ENCODE assay signal across 27 cellular contexts in the genomic region with DNA sequence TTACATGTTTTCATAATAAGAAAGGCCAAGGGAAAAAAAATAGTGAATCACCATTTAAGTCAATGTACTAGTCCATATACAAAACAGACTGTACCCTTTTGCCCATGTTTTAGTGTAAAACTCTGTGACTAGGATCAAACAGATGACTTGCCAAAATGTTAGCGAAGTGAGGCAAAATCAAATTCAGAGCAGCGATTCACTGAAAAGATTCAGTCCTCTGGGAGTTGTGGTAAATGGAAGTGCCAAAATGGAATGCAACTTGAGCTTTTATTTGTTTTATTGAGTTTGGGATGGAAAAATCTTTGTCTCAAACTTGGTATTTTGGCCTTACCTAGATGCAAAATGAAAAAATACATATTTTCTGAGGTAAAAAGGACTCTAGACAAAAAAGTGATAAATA. TPM values are rescaled to one million over a fixed set of nuclear protein-coding genes. Genes with fewer than 3 reads are reported as not detected.
A peak's percentile ranks its signal among the peaks of the same experiment; 100 is the strongest.
DNase-seq lines count a peak whose midpoint lies in the region; ATAC-seq and TF ChIP-seq lines count a peak whose summit lies in the region.
"Had no signal": no experiment of that assay in that cellular context is flagged by ENCODE, and none has a peak within 500 bp of the region (broad histone marks: within the 10 kb centered on the region; RNA-seq: fewer than 3 reads in every experiment).

No MANE protein-coding gene starts in this region.

- TF ChIP-seq CTCF in astrocyte of the cerebellum (IDR thresholded peaks at IDR 0.05; ENCODE audit: low read depth, low read length, missing control alignments) (no peak), fibroblast of the aortic adventitia (IDR thresholded peaks at IDR 0.05; ENCODE audit: insufficient read depth, low read length) (no peak), tibial nerve (IDR thresholded peaks at IDR 0.05) (no peak), GM13976 (IDR thresholded peaks at IDR 0.05; ENCODE audit: borderline replicate concordance, control extremely low read depth, extremely low read depth, insufficient read depth, missing control alignments) (no peak), body of pancreas (IDR thresholded peaks at IDR 0.05) (no peak)

- H3K9me3 Mint-ChIP-seq in activated naive CD4-positive, alpha-beta T cell treated with anti-CD3 and anti-CD28 coated beads, Interleukin-2, amount 50 U/mL, for 24 hours = no peaks in the 10 kb centered on the region

- ATAC-seq in body of pancreas = no peak
- no peak for ATAC-seq in Right ventricle myocardium superior (ENCODE audit: poor library complexity)
- ATAC-seq: heart left ventricle; PC-3; stimulated activated naive CD8-positive, alpha-beta T cell treated with anti-CD3 and anti-CD28 coated beads, Interleukin-15, Interleukin-2, amounts not matched to agents 100 U/mL and 50 U/mL, for 24 hours had no signal

- H3K27me3 Mint-ChIP-seq in activated naive CD4-positive, alpha-beta T cell treated with anti-CD3 and anti-CD28 coated beads, Interleukin-2, amount 50 U/mL, for 24 hours = no peaks in the 10 kb centered on the region

- H3K27ac Mint-ChIP-seq in activated naive CD4-positive, alpha-beta T cell treated with anti-CD3 and anti-CD28 coated beads, Interleukin-2, amount 50 U/mL, for 24 hours = peak overlapping the region; percentile 61

- in situ Hi-C loops in astrocyte of the cerebellum (cut with HindIII; ENCODE audit: low sequenced_read_pairs) = no loop called here
- in situ Hi-C loops in GM13976 (cut with MboI; ENCODE audit: low sequenced_read_pairs, unreplicated experiment) = no loop called here

- peak overlapping the region; percentile 68 to 87 (median 81) for H3K27ac ChIP-seq in tibial nerve
- H3K27ac ChIP-seq in body of pancreas = no peak overlapping the region
- H3K27ac ChIP-seq: brain microvascular endothelial cell, HL-60 had no signal

- peaks cover 0 to 54% (median 3%) of the 10 kb centered on the region in 4 donors for H3K4me1 ChIP-seq in tibial nerve
- H3K4me1 ChIP-seq in body of pancreas = no peaks in the 10 kb centered on the region

- intact Hi-C loops in body of pancreas (cut with DNase I) (no loop called here), Right ventricle myocardium superior (cut with DNase I) (no loop called here)

- peak overlapping the region; percentile 19 for H3K4me3 Mint-ChIP-seq in activated naive CD4-positive, alpha-beta T cell treated with anti-CD3 and anti-CD28 coated beads, Interleukin-2, amount 50 U/mL, for 24 hours

- WGBS in tibial nerve, 2 donors = 67% methylated on average over 2 of the region's 2 CpGs
- WGBS in body of pancreas, 2 donors = 84 to 92% methylated on average over 2 of the region's 2 CpGs

- DNase-seq in activated naive CD4-positive, alpha-beta T cell (lab: John Stamatoyannopoulos, UW) = no peak
- DNase-seq in astrocyte of the cerebellum (ENCODE audit: low read depth) (peak; percentile 35), fibroblast of the aortic adventitia (ENCODE audit: low read depth) (peak; percentile 64), tibial nerve (ENCODE audit: low spot score in 2 of 2) (peak in 1 of 2 donors; percentile 38), GM13976 (ENCODE audit: low spot score) (no peak), body of pancreas (no peak), Right ventricle myocardium superior (no peak)
- DNase-seq: activated CD4-positive, CD25-positive, alpha-beta regulatory T cell treated with anti-CD3 and anti-CD28 coated beads, Interleukin-2, amount 50 U/mL, for 72 hours; activated CD8-positive, alpha-beta memory T cell treated with anti-CD3 and anti-CD28 coated beads, Interleukin-2, amount 50 U/mL, for 48 hours; activated naive CD4-positive, alpha-beta T cell treated with Interleukin-2 at 50 U/mL for 16 hours; brain microvascular endothelial cell; COR-L47; heart left ventricle; KG1; NCI-H1105; NCI-H69; PC-3; stimulated activated naive CD8-positive, alpha-beta T cell treated with anti-CD3 and anti-CD28 coated beads, Interleukin-15, Interleukin-2, amounts not matched to agents 100 U/mL and 50 U/mL, for 24 hours; T1000 had no signal

- peak in 1 of 2 donors; percentile 46 for TF ChIP-seq EP300 in tibial nerve (IDR thresholded peaks at IDR 0.05)

- H3K4me3 ChIP-seq in astrocyte of the cerebellum (ENCODE audit: low read depth, low read length) = no peak overlapping the region
- no peak overlapping the region for H3K4me3 ChIP-seq in fibroblast of the aortic adventitia (ENCODE audit: low read depth, low read length)
- H3K4me3 ChIP-seq in tibial nerve = no peak overlapping the region
- no peak overlapping the region for H3K4me3 ChIP-seq in body of pancreas

- H3K9me3 ChIP-seq in tibial nerve = no peaks in the 10 kb centered on the region
- no peaks in the 10 kb centered on the region for H3K9me3 ChIP-seq in body of pancreas
- H3K9me3 ChIP-seq: heart left ventricle had no signal

- TF ChIP-seq POLR2A in tibial nerve (IDR thresholded peaks at IDR 0.05) = no peak
- no peak for TF ChIP-seq POLR2A in body of pancreas (IDR thresholded peaks at IDR 0.05)

- H3K36me3 Mint-ChIP-seq in activated naive CD4-positive, alpha-beta T cell treated with anti-CD3 and anti-CD28 coated beads, Interleukin-2, amount 50 U/mL, for 24 hours = peaks cover 11% of the 10 kb centered on the region

- no peaks in the 10 kb centered on the region for H3K27me3 ChIP-seq in tibial nerve
- H3K27me3 ChIP-seq in body of pancreas = no peaks in the 10 kb centered on the region
- H3K27me3 ChIP-seq: brain microvascular endothelial cell, heart left ventricle had no signal

- H3K36me3 ChIP-seq in tibial nerve (peaks cover 0 to 65% (median 3%) of the 10 kb centered on the region in 3 donors), body of pancreas (replicated peaks in 1 of 2; ENCODE audit: insufficient read depth in 1 of 2, low read depth in 2 of 2) (peaks cover 7 to 16% of the 10 kb centered on the region in 2 donors)

- peaks cover 57% of the 10 kb centered on the region for H3K4me1 Mint-ChIP-seq in activated naive CD4-positive, alpha-beta T cell treated with anti-CD3 and anti-CD28 coated beads, Interleukin-2, amount 50 U/mL, for 24 hours

RNA-seq across cellular contexts. Expression of gene CDADC1, which starts 9.1 kb away (rescaled TPM):
- total RNA-seq in fibroblast of the aortic adventitia (ENCODE audit: low replicate concordance) (3.8 and 9.1 TPM in 2 replicates), tibial nerve (10 to 100 TPM in 3 of 4 donors, 1 to 10 TPM in 1; 9.0 to 19.5 (median 14.1) TPM), body of pancreas (1 to 10 TPM; 3.9 to 5.6 TPM), Right ventricle myocardium superior (7.3 TPM)

RNA-seq across cellular contexts. Expression of gene MLNR, which starts 36.7 kb away (rescaled TPM):
- total RNA-seq in fibroblast of the aortic adventitia (ENCODE audit: low replicate concordance) (not detected in 2 replicates), tibial nerve (under 1 TPM in 1 of 4 donors, not detected in 3; 0.42 TPM), body of pancreas (not detected), Right ventricle myocardium superior (not detected)
- total RNA-seq: A172, dermis microvascular lymphatic vessel endothelial cell, kidney epithelial cell, mesenteric fat pad, PC-3, renal cortical epithelial cell, urinary bladder had no signal

Comparison
In these comparisons a context has a peak if more than half of its experiments do, and no peak if none do; other contexts are left out.
1. DNase-seq: peak in astrocyte of the cerebellum (single experiment) and fibroblast of the aortic adventitia (single experiment); none in activated naive CD4-positive, alpha-beta T cell (0 of 4), GM13976 (single experiment), body of pancreas (0 of 4) and Right ventricle myocardium superior (single experiment).
2. H3K27ac ChIP-seq: peak in tibial nerve (4 of 4); none in body of pancreas (0 of 4).